ENCODE assay signal across 18 cellular contexts in genomic region chr14:106820119-106820518, GRCh38.
A peak's percentile ranks its signal among the peaks of the same experiment; 100 is the strongest.
DNase-seq lines count a peak whose midpoint lies in the region; ATAC-seq, FAIRE-seq and TF ChIP-seq lines count a peak whose summit lies in the region.
"Had no signal": no experiment of that assay in that cellular context is flagged by ENCODE, and none has a peak within 500 bp of the region (broad histone marks: within the 10 kb centered on the region; RNA-seq: fewer than 3 reads in every experiment).

No MANE protein-coding gene starts in this region.

- CTCF ChIA-PET in HEK293 (lab: Yijun Ruan, JAX) (interaction anchor here (0.6 to 4.2 kb wide), 5 partner anchors 11 to 53 kb away, joined by 3 to 60 read pairs (median 6); no protein-coding TSS in a partner anchor), GM12878 (lab: Yijun Ruan, JAX) (interaction anchor here (0.6 to 4.4 kb wide), 7 partner anchors 12 to 402 kb away, joined by 3 to 94 read pairs (median 3); no protein-coding TSS in a partner anchor)

- BruUV-seq in GM12878 (replicated peaks; lab: Mats Ljungman, UMichigan) = no TSS peak

- TF ChIP-seq EP300 in GM12878 (IDR thresholded peaks at IDR 0.05; ENCODE audit: borderline replicate concordance in 1 of 2, control insufficient read depth in 1 of 2, low read depth in 2 of 2, low read length in 2 of 2) = no peak

- no peak for TF ChIP-seq CTCF in HEK293 (tag by site-specific recombination; IDR thresholded peaks at IDR 0.05)
- no peak for TF ChIP-seq CTCF in GM12878 (IDR thresholded peaks at IDR 0.05 in 2 of 3, conservative IDR thresholded peaks at IDR 0.05 in 1 of 3; ENCODE audit: control insufficient read depth in 2 of 3, extremely low read depth in 1 of 3, insufficient read depth in 1 of 3, low read depth in 3 of 3, low read length in 3 of 3)

- H3K4me3 ChIP-seq in HEK293 (ENCODE audit: low read depth, low read length) = no peak overlapping the region
- H3K4me3 ChIP-seq in GM12878 = no peak overlapping the region
- H3K4me3 ChIP-seq: A549, BLaER1 had no signal

- ATAC-seq in GM12878 = peak; percentile 52; the same call in 2 of the 3 replicates
- ATAC-seq in GM19324 (IDR thresholded peaks at IDR 0.05; ENCODE audit: low FRiP score, unreplicated experiment) = no peak
- ATAC-seq: A549, HCT116, HepG2 had no signal

- no peak overlapping the region for H3K9ac ChIP-seq in GM12878 (ENCODE audit: control insufficient read depth, insufficient read depth, low read length)
- H3K9ac ChIP-seq: BLaER1 had no signal

- SMC1A ChIA-PET in GM12878 (lab: Charles Lee; ENCODE audit: uncharacterized antibody, unreplicated experiment) = interaction anchor here (1.0 kb wide), 1 partner anchor 10 kb away, joined by 3 read pairs; no protein-coding TSS in a partner anchor

- no peak for DNase-seq in GM12878 (ENCODE audit: low read depth, low spot score)
- DNase-seq in dedifferentiated amniotic fluid mesenchymal stem cell (ENCODE audit: extremely low spot score) = no peak
- no peak for DNase-seq in AG20443 (ENCODE audit: low spot score)
- DNase-seq in SKM-1 (lab: John Stamatoyannopoulos, UW; ENCODE audit: unreplicated experiment) = no peak
- DNase-seq: CD4-positive, alpha-beta memory T cell; DMS79 treated with DMSO at 0.1 percent for 48 hours; EL; GOT3; H7; KBM-7 had no signal

- H3K9me3 ChIP-seq in HEK293 (ENCODE audit: control insufficient read depth, insufficient read depth, low read depth, low read length) = peaks cover 3% of the 10 kb centered on the region
- no peaks in the 10 kb centered on the region; the same call in 2 of the 3 replicates for H3K9me3 ChIP-seq in GM12878 (replicated peaks; ENCODE audit: control insufficient read depth, insufficient read depth, low read length)
- H3K9me3 ChIP-seq: A549, BLaER1 had no signal

- H3K27ac ChIP-seq in HEK293 (ENCODE audit: extremely low read depth, low read depth, low read length) (no peak overlapping the region), GM12878 (ENCODE audit: control insufficient read depth, insufficient read depth) (no peak overlapping the region)
- H3K27ac ChIP-seq: A549, BLaER1 had no signal

- H3K4me2 ChIP-seq in GM12878 (ENCODE audit: control insufficient read depth, insufficient read depth) = no peak overlapping the region
- H3K4me2 ChIP-seq: A549, BLaER1 had no signal

- FAIRE-seq in GM12878 (lab: Jason Lieb, UNC) (no peak), islet of Langerhans (lab: Jason Lieb, UNC) (peak; percentile 24)
- FAIRE-seq: A549, HepG2, HTR-8/SVneo had no signal

- POLR2A ChIA-PET in HEK293 (lab: Yijun Ruan, JAX) = no interaction called here
- POLR2A ChIA-PET in GM12878 (lab: Charles Lee) = no interaction called here

- WGBS in GM12878 (ENCODE audit: insufficient coverage, insufficient replicate concordance, low lambda C conversion rate, missing lambda C conversion rate) = 96% methylated on average over 1 of the region's 1 CpG

- intact Hi-C loops in GM12878 (cut with micrococcal nuclease; ENCODE audit: unreplicated experiment) = no loop called here

- in situ Hi-C loops in GM12878 (cut with MboI) = no loop called here

- no peaks in the 10 kb centered on the region for H3K4me1 ChIP-seq in HEK293 (ENCODE audit: control insufficient read depth, insufficient read depth, low read length)
- peaks cover 20% of the 10 kb centered on the region for H3K4me1 ChIP-seq in GM12878 (ENCODE audit: control insufficient read depth, insufficient read depth, low read length)
- H3K4me1 ChIP-seq: A549 had no signal

- no peak overlapping the region for H2AFZ ChIP-seq in GM12878 (ENCODE audit: control insufficient read depth, low read depth, low read length)

- RAD21 ChIA-PET in GM12878 (lab: Charles Lee; ENCODE audit: unreplicated experiment) = interaction anchor here (1.9 kb wide), 1 partner anchor 10 kb away, joined by 12 read pairs; no protein-coding TSS in a partner anchor

- no peak for TF ChIP-seq POLR2A in GM12878 (IDR thresholded peaks at IDR 0.05; ENCODE audit: low read depth, low read length)

- H3K36me3 ChIP-seq in HEK293 (ENCODE audit: control insufficient read depth in 2 of 2, insufficient read depth in 1 of 2, low read length in 2 of 2) (no peaks in the 10 kb centered on the region; a peak in 1 of 3 replicates), GM12878 (ENCODE audit: control insufficient read depth in 2 of 2, insufficient read depth in 2 of 2, low read length in 1 of 2) (no peaks in the 10 kb centered on the region)
- H3K36me3 ChIP-seq: BLaER1 had no signal

- TF ChIP-seq RAD21 in GM12878 (IDR thresholded peaks at IDR 0.05; ENCODE audit: insufficient read depth, low read depth, low read length) = no peak

- H4K20me1 ChIP-seq in GM12878 (ENCODE audit: control insufficient read depth, insufficient read depth) = no peaks in the 10 kb centered on the region
- H4K20me1 ChIP-seq: BLaER1 had no signal

- H3K27me3 ChIP-seq in GM12878 (replicated peaks in 1 of 2; ENCODE audit: control insufficient read depth in 2 of 2, insufficient read depth in 2 of 2, low read length in 1 of 2) = no peaks in the 10 kb centered on the region; a peak in 1 of 4 replicates
- H3K27me3 ChIP-seq: BLaER1 had no signal

- no peaks in the 10 kb centered on the region for H3K79me2 ChIP-seq in GM12878 (ENCODE audit: control insufficient read depth, insufficient read depth, low read length)

TF ChIP-seq in HEK293, 187 proteins besides CTCF, POLR2A, EP300 and RAD21:
- TF ChIP-seq ZNF777 (tag by site-specific recombination; IDR thresholded peaks at IDR 0.05; ENCODE audit: borderline replicate concordance) (no peak), ZNF341 (tag by site-specific recombination; IDR thresholded peaks at IDR 0.05; ENCODE audit: low read depth) (no peak), ZSCAN30 (tag by site-specific recombination; IDR thresholded peaks at IDR 0.05) (no peak), ZNF398 (tag by site-specific recombination; IDR thresholded peaks at IDR 0.05) (no peak), ZNF610 (tag by site-specific recombination; IDR thresholded peaks at IDR 0.05; ENCODE audit: borderline replicate concordance) (no peak), ZNF140 (tag by site-specific recombination; IDR thresholded peaks at IDR 0.05) (0 out of 2 replicates have a peak, but pooled peaks have one; percentile 2), BCL11B (tag by site-specific recombination; IDR thresholded peaks at IDR 0.05; ENCODE audit: low read depth) (no peak), ZNF837 (tag by site-specific recombination; IDR thresholded peaks at IDR 0.05) (no peak)
TF ChIP-seq in HEK293: peak in this region for 1.

TF ChIP-seq in GM12878, 131 proteins besides CTCF, POLR2A, EP300 and RAD21 (continues in another document):
- peak; percentile 68 for TF ChIP-seq MEF2B (IDR thresholded peaks at IDR 0.05; ENCODE audit: partially characterized antibody, poor library complexity, severe bottlenecking)
- TF ChIP-seq CUX1 (IDR thresholded peaks at IDR 0.05; ENCODE audit: insufficient replicate concordance, low read depth, low read length) = no peak
- TF ChIP-seq BHLHE40 (IDR thresholded peaks at IDR 0.05; ENCODE audit: borderline replicate concordance in 1 of 2, low read depth in 2 of 2, low read length in 1 of 2) = no peak
- no peak for TF ChIP-seq SIX5 (IDR thresholded peaks at IDR 0.05; ENCODE audit: low read depth, low read length, severe bottlenecking)
- TF ChIP-seq CREB1 (IDR thresholded peaks at IDR 0.05; ENCODE audit: low read depth) = no peak
- TF ChIP-seq MYB (IDR thresholded peaks at IDR 0.05; ENCODE audit: borderline replicate concordance, low read depth, low read length) = no peak
- TF ChIP-seq CBX5 (IDR thresholded peaks at IDR 0.05; ENCODE audit: low read depth) = peak; percentile 62; the same call in 1 of the 2 replicates
- TF ChIP-seq MEF2A (IDR thresholded peaks at IDR 0.05; ENCODE audit: insufficient read depth, low read depth, low read length) = peak; percentile 87
- TF ChIP-seq JUNB (IDR thresholded peaks at IDR 0.05) = 0 out of 2 replicates have a peak, but pooled peaks have one; percentile 14
- peak in 1 of 2 experiments; percentile 54; a peak in 1 of 3 replicates for TF ChIP-seq EGR1 (IDR thresholded peaks at IDR 0.05; ENCODE audit: borderline replicate concordance in 1 of 2, low read depth in 2 of 2, low read length in 2 of 2)
